In genomic region chr10:106487726-106488125, GRCh38 we compare ENCODE assay signal across 35 cellular contexts.
"Had no signal": no experiment of that assay in that cellular context is flagged by ENCODE, and none has a peak within 500 bp of the region (broad histone marks: within the 10 kb centered on the region; RNA-seq: fewer than 3 reads in every experiment).

No MANE protein-coding gene starts in this region.

- H3K9ac ChIP-seq: KMS-11 had no signal

- H3K4me2 ChIP-seq: KMS-11 had no signal

- DNase-seq: Karpas-422, Kasumi-1, MG63, MM.1S, MV-4-11, NCI-H1048, NCI-H1092, NCI-H1092 treated with DMSO at 0.1 percent for 48 hours, NCI-H1105, NCI-H1105 treated with DMSO at 0.1 percent for 48 hours, NCI-H1417, NCI-H1417 treated with DMSO at 0.1 percent for 48 hours, NCI-H1436, NCI-H1436 treated with DMSO at 0.1 percent for 48 hours, NCI-H146, NCI-H1694, NCI-H1694 treated with DMSO at 0.1 percent for 48 hours, NCI-H187, NCI-H187 treated with DMSO at 0.1 percent for 48 hours, NCI-H1930, NCI-H2029, NCI-H2029 treated with DMSO at 0.1 percent for 48 hours, NCI-H2081, NCI-H2081 treated with DMSO at 0.1 percent for 48 hours, NCI-H2107, NCI-H2171, NCI-H2171 treated with DMSO at 0.1 percent for 48 hours, NCI-H2227 treated with DMSO at 0.1 percent for 48 hours, NCI-H226, NCI-H345, NCI-H446, NCI-H446 treated with DMSO at 0.1 percent for 48 hours, NCI-H510A, NCI-H510A treated with DMSO at 0.1 percent for 48 hours had no signal

- H3K9me3 ChIP-seq: MG63 had no signal

- H3K4me3 ChIP-seq: MG63 had no signal

- H3K36me3 ChIP-seq: MG63 had no signal

- H3K27me3 ChIP-seq: MG63 had no signal

- H3K27ac ChIP-seq: KMS-11 had no signal
